ENCODE assay signal across 8 cellular contexts in the genomic region with DNA sequence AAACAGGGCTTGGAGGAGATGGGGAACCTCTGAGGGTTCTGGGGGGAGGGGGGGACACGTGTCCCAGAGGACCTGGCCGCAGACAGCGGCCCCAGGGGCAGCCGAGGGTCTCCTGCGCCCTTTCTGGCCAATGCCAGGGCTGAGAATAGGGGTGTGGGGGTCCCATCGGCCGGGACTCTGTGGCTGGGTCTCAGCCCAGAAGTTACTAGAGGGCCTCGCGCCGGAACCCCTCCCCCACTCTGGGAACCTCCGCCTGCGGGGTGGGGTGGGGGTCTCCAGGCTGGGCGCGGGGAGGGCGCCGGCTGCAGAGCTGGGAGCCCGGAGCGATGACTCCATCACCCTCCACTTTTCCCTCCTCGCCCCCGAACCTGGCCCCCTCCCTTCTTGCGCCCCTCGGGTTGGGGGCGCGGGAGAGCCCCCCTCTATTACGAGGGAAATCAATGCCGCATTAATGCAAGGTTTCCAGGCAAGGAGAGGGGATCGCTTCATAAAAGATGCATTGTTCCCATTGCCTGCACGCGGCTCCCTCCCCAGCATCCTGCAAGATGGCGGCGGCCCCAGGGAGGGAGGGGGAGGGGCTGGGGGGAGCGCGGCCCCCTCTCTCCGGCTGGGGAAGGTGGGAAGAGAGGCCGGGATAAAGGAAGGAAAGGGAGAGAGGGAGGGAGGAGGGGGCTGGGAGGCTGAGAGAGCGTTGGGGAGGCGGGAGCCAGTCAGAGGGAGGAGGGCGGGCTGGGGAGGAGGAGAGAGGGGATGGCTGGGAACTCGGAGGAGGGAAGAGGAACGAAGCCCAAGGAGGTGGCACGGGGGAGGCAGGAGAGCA.
DNase-seq lines count a peak whose midpoint lies in the region; ATAC-seq and TF ChIP-seq lines count a peak whose summit lies in the region.
"Not testable (repeated sequence)": the region's sequence is repeated elsewhere in the genome, so short reads cannot be mapped to it uniquely, and the experiment has no call there.

No MANE protein-coding gene starts in this region.

- DNase-seq in BE2C (peak; percentile 42), NCI-H526 (lab: John Stamatoyannopoulos, UW) (peak; percentile 41 to 69), choroid plexus epithelial cell (ENCODE audit: low read depth) (peak; percentile 75), left ventricle myocardium superior (peak; percentile 54)
- not testable (repeated sequence) for DNase-seq in activated CD8-positive, alpha-beta T cell treated with anti-CD3 and anti-CD28 coated beads, Interleukin-2, amount 10 ng/mL, durations not matched to agents 7 days and 5 days; naive B cell
- peak; percentile 16 for DNase-seq in stimulated activated CD4-positive, alpha-beta T cell treated with anti-CD3 and anti-CD28 coated beads, Interleukin-12 subunit alpha, Interleukin-12 subunit beta, amount 100 ng/mL, for 4 hours

- not testable (repeated sequence) for H3K27ac Mint-ChIP-seq in activated CD8-positive, alpha-beta T cell treated with anti-CD3 and anti-CD28 coated beads, Interleukin-2, amount 10 ng/mL, durations not matched to agents 7 days and 5 days; naive B cell

- H3K9me3 Mint-ChIP-seq in activated CD8-positive, alpha-beta T cell treated with anti-CD3 and anti-CD28 coated beads, Interleukin-2, amount 10 ng/mL, durations not matched to agents 7 days and 5 days (ENCODE audit: insufficient read depth); naive B cell: not testable (repeated sequence)

- CTCF ChIA-PET in HEK293 (lab: Yijun Ruan, JAX); activated CD8-positive, alpha-beta T cell treated with anti-CD3 and anti-CD28 coated beads, Interleukin-2, amount 10 ng/mL, durations not matched to agents 7 days and 5 days (lab: Charles Lee): not testable (repeated sequence)

- H3K4me3 Mint-ChIP-seq in activated CD8-positive, alpha-beta T cell treated with anti-CD3 and anti-CD28 coated beads, Interleukin-2, amount 10 ng/mL, durations not matched to agents 7 days and 5 days = peak overlapping the region; percentile 31
- H3K4me3 Mint-ChIP-seq in naive B cell = peak overlapping the region in 7 of 8 donors; percentile 25 to 81 (median 62)

- peak overlapping the region; percentile 32 for H3K4me3 ChIP-seq in BE2C (ENCODE audit: low read depth, low read length)
- H3K4me3 ChIP-seq in HEK293 (ENCODE audit: low read depth, low read length) = peak overlapping the region; percentile 26; the same call in 1 of the 2 replicates
- H3K4me3 ChIP-seq in choroid plexus epithelial cell (ENCODE audit: low read depth, low read length) = peak overlapping the region; percentile 53

- intact Hi-C loops in left ventricle myocardium superior (cut with micrococcal nuclease) = not testable (repeated sequence)

- ATAC-seq in activated CD8-positive, alpha-beta T cell treated with anti-CD3 and anti-CD28 coated beads, Interleukin-2, amount 10 ng/mL, durations not matched to agents 7 days and 5 days = peak; percentile 37
- ATAC-seq in left ventricle myocardium superior = peak; percentile 96
- ATAC-seq in naive B cell (ENCODE audit: low read depth in 2 of 2) = peak; percentile 64

- not testable (repeated sequence) for H3K27me3 Mint-ChIP-seq in activated CD8-positive, alpha-beta T cell treated with anti-CD3 and anti-CD28 coated beads, Interleukin-2, amount 10 ng/mL, durations not matched to agents 7 days and 5 days (ENCODE audit: low read depth); naive B cell

- H3K36me3 ChIP-seq in BE2C; HEK293 (ENCODE audit: control insufficient read depth in 2 of 2, insufficient read depth in 1 of 2, low read length in 2 of 2): not testable (repeated sequence)

- H3K9me3 ChIP-seq in BE2C; HEK293 (ENCODE audit: control insufficient read depth, insufficient read depth, low read depth, low read length): not testable (repeated sequence)

- not testable (repeated sequence) for H3K27me3 ChIP-seq in BE2C

- H3K4me1 ChIP-seq in BE2C; HEK293 (ENCODE audit: control insufficient read depth, insufficient read depth, low read length): not testable (repeated sequence)

- H3K27ac ChIP-seq in HEK293 (ENCODE audit: extremely low read depth, low read depth, low read length) = not testable (repeated sequence)

- POLR2A ChIA-PET in HEK293 (lab: Yijun Ruan, JAX); activated CD8-positive, alpha-beta T cell treated with anti-CD3 and anti-CD28 coated beads, Interleukin-2, amount 10 ng/mL, durations not matched to agents 7 days and 5 days (lab: Charles Lee): not testable (repeated sequence)

- H3K36me3 Mint-ChIP-seq in activated CD8-positive, alpha-beta T cell treated with anti-CD3 and anti-CD28 coated beads, Interleukin-2, amount 10 ng/mL, durations not matched to agents 7 days and 5 days (ENCODE audit: low read depth); naive B cell: not testable (repeated sequence)

- not testable (repeated sequence) for TF ChIP-seq CTCF in BE2C (IDR thresholded peaks at IDR 0.05; ENCODE audit: low read depth, low read length); HEK293 (tag by site-specific recombination; IDR thresholded peaks at IDR 0.05); choroid plexus epithelial cell (conservative IDR thresholded peaks at IDR 0.05; ENCODE audit: low read depth, low read length)

- not testable (repeated sequence) for H3K4me1 Mint-ChIP-seq in activated CD8-positive, alpha-beta T cell treated with anti-CD3 and anti-CD28 coated beads, Interleukin-2, amount 10 ng/mL, durations not matched to agents 7 days and 5 days (ENCODE audit: low read depth); naive B cell

TF ChIP-seq in HEK293, 187 proteins besides CTCF, POLR2A, EP300 and RAD21:
- TF ChIP-seq, protein P1, sequence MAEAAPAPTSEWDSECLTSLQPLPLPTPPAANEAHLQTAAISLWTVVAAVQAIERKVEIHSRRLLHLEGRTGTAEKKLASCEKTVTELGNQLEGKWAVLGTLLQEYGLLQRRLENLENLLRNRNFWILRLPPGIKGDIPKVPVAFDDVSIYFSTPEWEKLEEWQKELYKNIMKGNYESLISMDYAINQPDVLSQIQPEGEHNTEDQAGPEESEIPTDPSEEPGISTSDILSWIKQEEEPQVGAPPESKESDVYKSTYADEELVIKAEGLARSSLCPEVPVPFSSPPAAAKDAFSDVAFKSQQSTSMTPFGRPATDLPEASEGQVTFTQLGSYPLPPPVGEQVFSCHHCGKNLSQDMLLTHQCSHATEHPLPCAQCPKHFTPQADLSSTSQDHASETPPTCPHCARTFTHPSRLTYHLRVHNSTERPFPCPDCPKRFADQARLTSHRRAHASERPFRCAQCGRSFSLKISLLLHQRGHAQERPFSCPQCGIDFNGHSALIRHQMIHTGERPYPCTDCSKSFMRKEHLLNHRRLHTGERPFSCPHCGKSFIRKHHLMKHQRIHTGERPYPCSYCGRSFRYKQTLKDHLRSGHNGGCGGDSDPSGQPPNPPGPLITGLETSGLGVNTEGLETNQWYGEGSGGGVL (tag by site-specific recombination; IDR thresholded peaks at IDR 0.05) = peak; percentile 53; the same call in 1 of the 2 replicates
- peak; percentile 42; the same call in 1 of the 2 replicates for TF ChIP-seq ZNF335 (tag by site-specific recombination; conservative IDR thresholded peaks at IDR 0.05)
- TF ChIP-seq, protein P2, sequence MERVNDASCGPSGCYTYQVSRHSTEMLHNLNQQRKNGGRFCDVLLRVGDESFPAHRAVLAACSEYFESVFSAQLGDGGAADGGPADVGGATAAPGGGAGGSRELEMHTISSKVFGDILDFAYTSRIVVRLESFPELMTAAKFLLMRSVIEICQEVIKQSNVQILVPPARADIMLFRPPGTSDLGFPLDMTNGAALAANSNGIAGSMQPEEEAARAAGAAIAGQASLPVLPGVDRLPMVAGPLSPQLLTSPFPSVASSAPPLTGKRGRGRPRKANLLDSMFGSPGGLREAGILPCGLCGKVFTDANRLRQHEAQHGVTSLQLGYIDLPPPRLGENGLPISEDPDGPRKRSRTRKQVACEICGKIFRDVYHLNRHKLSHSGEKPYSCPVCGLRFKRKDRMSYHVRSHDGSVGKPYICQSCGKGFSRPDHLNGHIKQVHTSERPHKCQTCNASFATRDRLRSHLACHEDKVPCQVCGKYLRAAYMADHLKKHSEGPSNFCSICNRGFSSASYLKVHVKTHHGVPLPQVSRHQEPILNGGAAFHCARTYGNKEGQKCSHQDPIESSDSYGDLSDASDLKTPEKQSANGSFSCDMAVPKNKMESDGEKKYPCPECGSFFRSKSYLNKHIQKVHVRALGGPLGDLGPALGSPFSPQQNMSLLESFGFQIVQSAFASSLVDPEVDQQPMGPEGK (tag by site-specific recombination; IDR thresholded peaks at IDR 0.05) = peak; percentile 48

Comparison
In these comparisons a context has a peak if more than half of its experiments do, and no peak if none do; other contexts are left out.
1. ATAC-seq: peak in every context shown above with its lines; median percentile 96 in left ventricle myocardium superior; 64 in naive B cell; 37 in activated CD8-positive, alpha-beta T cell treated with anti-CD3 and anti-CD28 coated beads, Interleukin-2, amount 10 ng/mL, durations not matched to agents 7 days and 5 days.